Comparison of ENCODE assay signal across 23 cellular contexts in the genomic region with DNA sequence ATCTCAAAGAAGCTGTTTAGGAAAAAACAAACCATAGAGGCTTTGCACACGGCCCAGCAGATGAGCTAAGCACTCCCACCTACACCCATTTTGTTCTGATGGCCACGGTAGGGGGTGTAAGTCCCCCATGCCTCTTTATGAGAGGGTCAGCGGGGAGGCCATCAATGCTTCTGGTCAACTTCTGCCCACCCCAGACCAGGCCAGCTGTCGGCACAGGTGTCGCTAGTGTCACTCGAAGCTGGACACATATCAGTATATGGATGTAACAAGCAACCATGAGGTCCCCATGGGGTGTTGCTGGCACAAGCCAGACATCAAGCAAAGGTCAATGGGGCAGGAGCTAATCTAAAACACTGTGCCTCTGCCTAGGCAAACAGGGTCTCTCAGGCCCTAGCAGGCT. TPM values are rescaled to one million over a fixed set of nuclear protein-coding genes. Genes with fewer than 3 reads are reported as not detected.
"Had no signal": no experiment of that assay in that cellular context is flagged by ENCODE, and none has a peak within 500 bp of the region (broad histone marks: within the 10 kb centered on the region; RNA-seq: fewer than 3 reads in every experiment).

No MANE protein-coding gene starts in this region.

- H3K36me3 ChIP-seq: adrenal gland, ascending aorta, brain microvascular endothelial cell, lower lobe of right lung, prostate gland, right atrium auricular region, tibial artery had no signal

- H3K27me3 ChIP-seq: adrenal gland, ascending aorta, brain microvascular endothelial cell, right atrium auricular region, tibial artery had no signal

- H3K9me3 ChIP-seq: adrenal gland, ascending aorta, lower lobe of right lung, prostate gland, right atrium auricular region, tibial artery had no signal

- H3K4me3 ChIP-seq: adrenal gland, ascending aorta, lower lobe of right lung, prostate gland, right atrium auricular region, tibial artery had no signal

- H3K27ac ChIP-seq: adrenal gland, ascending aorta, brain microvascular endothelial cell, lower lobe of right lung, prostate gland, right atrium auricular region, tibial artery had no signal

- H3K4me1 ChIP-seq: prostate gland, tibial artery had no signal

- DNase-seq: activated CD4-positive, alpha-beta T cell treated with anti-CD3 and anti-CD28 coated beads, Interleukin-2, amount 50 U/mL, for 4 hours; activated CD8-positive, alpha-beta memory T cell treated with anti-CD3 and anti-CD28 coated beads for 24 hours; activated naive CD4-positive, alpha-beta T cell; activated T-cell treated with anti-CD3 and anti-CD28 coated beads, Interleukin-2, amount 50 U/mL, for 4 hours; brain microvascular endothelial cell; caudate nucleus; dermis blood vessel endothelial cell; effector CD8-positive, alpha-beta T cell; foreskin fibroblast; kidney; lower lobe of right lung; naive thymus-derived CD4-positive, alpha-beta T cell; stimulated activated CD4-positive, alpha-beta T cell treated with anti-CD3 and anti-CD28 coated beads, Interleukin-12 subunit alpha, Interleukin-12 subunit beta, amount 100 ng/mL, for 4 hours; stimulated activated naive CD8-positive, alpha-beta T cell treated with anti-CD3 and anti-CD28 coated beads, Interleukin-15, amount 100 ng/mL, for 72 hours; T-helper 9 cell; tibial artery had no signal

RNA-seq across cellular contexts. Expression of gene CENPA, which starts 45.5 kb away (rescaled TPM):
- total RNA-seq: ascending aorta had no signal
- polyA plus RNA-seq: naive thymus-derived CD4-positive, alpha-beta T cell had no signal

RNA-seq across cellular contexts. Expression of gene KCNK3, which starts 47.8 kb away (rescaled TPM):
- total RNA-seq: activated CD4-positive, alpha-beta T cell treated with anti-CD3 and anti-CD28 coated beads for 36 hours; activated T-helper 2 cell treated with anti-CD3 and anti-CD28 coated beads, Interferon-gamma antibody, Interleukin-2, Interleukin-4, amounts not matched to agents 10 μg/mL and 5 μg/mL and 100 μg/mL, durations not matched to agents 14 hours and 24 hours and 36 hours; naive thymus-derived CD4-positive, alpha-beta T cell had no signal
- polyA plus RNA-seq: fibroblast of lung; naive thymus-derived CD4-positive, alpha-beta T cell had no signal
